Comparison of ENCODE assay signal across 18 cellular contexts in the genomic region with DNA sequence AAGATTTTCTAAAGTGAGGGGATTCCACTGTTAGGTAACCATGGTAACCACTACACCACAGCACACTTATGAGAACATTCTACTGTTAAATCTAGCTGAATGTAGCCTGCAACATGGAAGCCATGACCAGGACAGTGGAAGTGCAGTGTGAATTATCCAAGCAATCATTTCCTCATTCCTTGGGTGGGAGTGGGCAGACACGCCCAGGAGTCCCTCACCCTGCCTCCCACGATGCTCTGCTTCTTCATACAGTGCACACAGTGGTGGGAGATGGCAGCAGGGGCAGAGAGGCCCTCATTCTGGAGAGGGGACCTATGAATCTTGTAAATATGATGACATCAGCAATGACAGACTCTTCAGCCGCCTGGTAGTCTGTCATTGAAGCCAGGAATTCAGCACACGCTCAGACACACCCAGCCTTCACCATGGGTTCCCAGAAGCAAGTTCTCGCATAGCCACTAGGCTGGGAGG.
DNase-seq lines count a peak whose midpoint lies in the region; ATAC-seq, FAIRE-seq and TF ChIP-seq lines count a peak whose summit lies in the region.
"Had no signal": no experiment of that assay in that cellular context is flagged by ENCODE, and none has a peak within 500 bp of the region (broad histone marks: within the 10 kb centered on the region; RNA-seq: fewer than 3 reads in every experiment).

No MANE protein-coding gene starts in this region.

- intact Hi-C loops in spleen (cut with DNase I; ENCODE audit: low total_unique reads) = no loop called here

- peak; percentile 25 for DNase-seq in GM23338 (ENCODE audit: low spot score)
- DNase-seq in RCC 7860 (ENCODE audit: low spot score) = peak; percentile 21
- peak; percentile 32 for DNase-seq in hepatocyte (ENCODE audit: low spot score)
- DNase-seq in suprapubic skin (ENCODE audit: low spot score in 2 of 2) = no peak
- DNase-seq in spleen = no peak
- no peak for DNase-seq in HuH-7 (ENCODE audit: low spot score)
- DNase-seq in AG08395 (ENCODE audit: low spot score) = no peak
- DNase-seq: activated CD4-positive, alpha-beta T cell treated with anti-CD3 and anti-CD28 coated beads for 1 hour; activated CD8-positive, alpha-beta memory T cell treated with anti-CD3 and anti-CD28 coated beads, Interleukin-2, amount 10 ng/mL, durations not matched to agents 7 days and 5 days; activated effector memory CD4-positive, alpha-beta T cell treated with anti-CD3 and anti-CD28 coated beads, Interleukin-2, amount 50 U/mL, for 16 hours; anterior cingulate cortex; BE2C; DMS 273 treated with DMSO at 0.1 percent for 48 hours; left ventricle myocardium inferior; NCI-H1930; NCI-H526; ovary; sigmoid colon had no signal

- H4K20me1 ChIP-seq in GM23338 (replicated peaks; ENCODE audit: insufficient read depth) (no peaks in the 10 kb centered on the region), hepatocyte (ENCODE audit: insufficient read depth, poor library complexity, severe bottlenecking) (no peaks in the 10 kb centered on the region)

- H3K4me1 ChIP-seq in GM23338 (ENCODE audit: insufficient read depth) = no peaks in the 10 kb centered on the region
- H3K4me1 ChIP-seq in hepatocyte (ENCODE audit: insufficient read depth) = no peaks in the 10 kb centered on the region
- peaks cover 13% of the 10 kb centered on the region for H3K4me1 ChIP-seq in suprapubic skin
- no peaks in the 10 kb centered on the region for H3K4me1 ChIP-seq in spleen
- H3K4me1 ChIP-seq: BE2C, left ventricle myocardium inferior, sigmoid colon had no signal

- H3K27me3 ChIP-seq in GM23338 (ENCODE audit: insufficient read depth) (no peaks in the 10 kb centered on the region; the same call in 1 of the 2 replicates), hepatocyte (peaks cover 31% of the 10 kb centered on the region), suprapubic skin (peaks cover 10% of the 10 kb centered on the region), spleen (replicated peaks in 1 of 7) (peaks cover 0 to 67% (median 12%) of the 10 kb centered on the region in 7 donors)
- H3K27me3 ChIP-seq: ovary had no signal

- H3K4me3 Mint-ChIP-seq in GM23338 = no peak overlapping the region
- H3K4me3 Mint-ChIP-seq: activated CD8-positive, alpha-beta memory T cell treated with anti-CD3 and anti-CD28 coated beads, Interleukin-2, amount 10 ng/mL, durations not matched to agents 7 days and 5 days had no signal

- H3K9me3 ChIP-seq in hepatocyte (ENCODE audit: low read depth) = no peaks in the 10 kb centered on the region
- H3K9me3 ChIP-seq in suprapubic skin = no peaks in the 10 kb centered on the region
- H3K9me3 ChIP-seq in spleen = no peaks in the 10 kb centered on the region
- H3K9me3 ChIP-seq: BE2C, left ventricle myocardium inferior, ovary, sigmoid colon had no signal

- no peaks in the 10 kb centered on the region for H3K36me3 ChIP-seq in GM23338 (ENCODE audit: insufficient read depth)
- no peaks in the 10 kb centered on the region for H3K36me3 ChIP-seq in hepatocyte (replicated peaks; ENCODE audit: insufficient read depth, low read depth)
- H3K36me3 ChIP-seq in suprapubic skin = no peaks in the 10 kb centered on the region
- no peaks in the 10 kb centered on the region for H3K36me3 ChIP-seq in spleen
- H3K36me3 ChIP-seq: BE2C, left ventricle myocardium inferior, ovary, sigmoid colon had no signal

- H3K4me3 ChIP-seq in GM23338 (no peak overlapping the region), hepatocyte (no peak overlapping the region), suprapubic skin (no peak overlapping the region), spleen (no peak overlapping the region)
- H3K4me3 ChIP-seq: left ventricle myocardium inferior, ovary, sigmoid colon had no signal

- H3K79me2 ChIP-seq in GM23338 (replicated peaks; ENCODE audit: insufficient read depth) = no peaks in the 10 kb centered on the region
- no peaks in the 10 kb centered on the region for H3K79me2 ChIP-seq in hepatocyte

- H3K4me2 ChIP-seq in GM23338 (no peak overlapping the region), hepatocyte (no peak overlapping the region)

- no peak for FAIRE-seq in RCC 7860 (lab: Jason Lieb, UNC)

- no peak overlapping the region for H3K27ac Mint-ChIP-seq in GM23338
- H3K27ac Mint-ChIP-seq: activated CD8-positive, alpha-beta memory T cell treated with anti-CD3 and anti-CD28 coated beads, Interleukin-2, amount 10 ng/mL, durations not matched to agents 7 days and 5 days had no signal

- H3K9me3 Mint-ChIP-seq in GM23338 = no peaks in the 10 kb centered on the region

- H3K27me3 Mint-ChIP-seq in GM23338 (ENCODE audit: insufficient read depth, low read depth, poor library complexity) = peaks cover 6% of the 10 kb centered on the region

- H3K36me3 Mint-ChIP-seq in GM23338 (ENCODE audit: low read depth) = no peaks in the 10 kb centered on the region
- H3K36me3 Mint-ChIP-seq: activated CD8-positive, alpha-beta memory T cell treated with anti-CD3 and anti-CD28 coated beads, Interleukin-2, amount 10 ng/mL, durations not matched to agents 7 days and 5 days had no signal

- 79% methylated on average over 5 of the region's 5 CpGs for WGBS in hepatocyte (ENCODE audit: low lambda C conversion rate, missing lambda C conversion rate)
- 31% methylated on average over 5 of the region's 5 CpGs for whole genome bisulfite sequencing in suprapubic skin
- WGBS in spleen, 5 donors = 74 to 85% (median 78%) methylated on average over 5 of the region's 5 CpGs

- H3K27ac ChIP-seq in GM23338 (ENCODE audit: low read depth) (no peak overlapping the region), hepatocyte (no peak overlapping the region), suprapubic skin (peak overlapping the region; percentile 56), spleen (no peak overlapping the region)
- H3K27ac ChIP-seq: left ventricle myocardium inferior, ovary, sigmoid colon had no signal

- peaks cover 7% of the 10 kb centered on the region for H3K4me1 Mint-ChIP-seq in GM23338
- H3K4me1 Mint-ChIP-seq: activated CD8-positive, alpha-beta memory T cell treated with anti-CD3 and anti-CD28 coated beads, Interleukin-2, amount 10 ng/mL, durations not matched to agents 7 days and 5 days had no signal

- no peaks in the 10 kb centered on the region for H3F3A ChIP-seq in GM23338 (replicated peaks; ENCODE audit: low read depth)

- no peak for TF ChIP-seq EP300 in suprapubic skin (IDR thresholded peaks at IDR 0.05)

- H2AFZ ChIP-seq in GM23338 = no peak overlapping the region
- H2AFZ ChIP-seq in hepatocyte = no peak overlapping the region

- no peak for TF ChIP-seq CTCF in GM23338 (conservative IDR thresholded peaks at IDR 0.05; ENCODE audit: low read depth in 2 of 2)
- TF ChIP-seq CTCF in hepatocyte (IDR thresholded peaks at IDR 0.05; ENCODE audit: poor library complexity) = no peak
- TF ChIP-seq CTCF in suprapubic skin (IDR thresholded peaks at IDR 0.05) = no peak
- no peak for TF ChIP-seq CTCF in spleen (IDR thresholded peaks at IDR 0.05 in 8 of 11, conservative IDR thresholded peaks at IDR 0.05 in 3 of 11)

- no peak for TF ChIP-seq POLR2A in suprapubic skin (IDR thresholded peaks at IDR 0.05)
- TF ChIP-seq POLR2A in spleen (IDR thresholded peaks at IDR 0.05) = no peak

- H3K9me2 ChIP-seq in GM23338 (ENCODE audit: insufficient read depth) (no peaks in the 10 kb centered on the region; the same call in 1 of the 2 replicates), hepatocyte (replicated peaks; ENCODE audit: insufficient read depth) (no peaks in the 10 kb centered on the region)

- ATAC-seq in GM23338 = peak; percentile 17; the same call in 1 of the 3 replicates
- ATAC-seq: activated CD8-positive, alpha-beta memory T cell treated with anti-CD3 and anti-CD28 coated beads, Interleukin-2, amount 10 ng/mL, durations not matched to agents 7 days and 5 days had no signal

TF ChIP-seq in GM23338, 12 proteins besides CTCF, POLR2A, EP300 and RAD21:
- TF ChIP-seq NANOG (IDR thresholded peaks at IDR 0.05; ENCODE audit: borderline replicate concordance) = no peak
- TF ChIP-seq JUNB (IDR thresholded peaks at IDR 0.05; ENCODE audit: unreplicated experiment) = no peak
- no peak for TF ChIP-seq EZH2phosphoT487 (IDR thresholded peaks at IDR 0.05; ENCODE audit: unreplicated experiment)
- TF ChIP-seq STAT1 (IDR thresholded peaks at IDR 0.05; ENCODE audit: unreplicated experiment) = no peak
- TF ChIP-seq, protein P1, sequence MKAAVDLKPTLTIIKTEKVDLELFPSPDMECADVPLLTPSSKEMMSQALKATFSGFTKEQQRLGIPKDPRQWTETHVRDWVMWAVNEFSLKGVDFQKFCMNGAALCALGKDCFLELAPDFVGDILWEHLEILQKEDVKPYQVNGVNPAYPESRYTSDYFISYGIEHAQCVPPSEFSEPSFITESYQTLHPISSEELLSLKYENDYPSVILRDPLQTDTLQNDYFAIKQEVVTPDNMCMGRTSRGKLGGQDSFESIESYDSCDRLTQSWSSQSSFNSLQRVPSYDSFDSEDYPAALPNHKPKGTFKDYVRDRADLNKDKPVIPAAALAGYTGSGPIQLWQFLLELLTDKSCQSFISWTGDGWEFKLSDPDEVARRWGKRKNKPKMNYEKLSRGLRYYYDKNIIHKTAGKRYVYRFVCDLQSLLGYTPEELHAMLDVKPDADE (IDR thresholded peaks at IDR 0.05) = no peak
- no peak for TF ChIP-seq EZH2 (IDR thresholded peaks at IDR 0.05; ENCODE audit: low read depth, unreplicated experiment)

Comparison
In these comparisons a context has a peak if more than half of its experiments do, and no peak if none do; other contexts are left out.
1. DNase-seq: peak in GM23338 (single experiment), RCC 7860 (single experiment) and hepatocyte (single experiment); none in suprapubic skin (0 of 2), spleen (single experiment), HuH-7 (single experiment) and AG08395 (single experiment).